ENCODE assay signal across 26 cellular contexts in genomic region chr2:38260972-38261371, GRCh38.
DNase-seq lines count a peak whose midpoint lies in the region; ATAC-seq, FAIRE-seq and TF ChIP-seq lines count a peak whose summit lies in the region.
"Had no signal": no experiment of that assay in that cellular context is flagged by ENCODE, and none has a peak within 500 bp of the region (broad histone marks: within the 10 kb centered on the region; RNA-seq: fewer than 3 reads in every experiment).

No MANE protein-coding gene starts in this region.

- H4K20me1 ChIP-seq in HepG2 (ENCODE audit: insufficient read depth, low read length) (no peaks in the 10 kb centered on the region), neural progenitor cell (ENCODE audit: low read depth) (no peaks in the 10 kb centered on the region)

- H3K4me1 Mint-ChIP-seq in activated T-helper 1 cell treated with anti-CD3 and anti-CD28 coated beads, Interleukin-12 subunit alpha, Interleukin-12 subunit beta, Interleukin-2, Interleukin-4 antibody, amounts not matched to agents 30 ng/mL and 10 ng/mL and 1 ng/mL, durations not matched to agents 14 hours and 24 hours and 36 hours (ENCODE audit: low read depth) = peaks cover 29% of the 10 kb centered on the region
- peaks cover 28% of the 10 kb centered on the region for H3K4me1 Mint-ChIP-seq in neural progenitor cell
- H3K4me1 Mint-ChIP-seq: B cell had no signal

- no peak overlapping the region for H2AFZ ChIP-seq in HepG2 (ENCODE audit: low read length)
- H2AFZ ChIP-seq in neural progenitor cell (replicated peaks) = no peak overlapping the region

- H3K4me3 ChIP-seq in HepG2 (replicated peaks in 1 of 3; ENCODE audit: insufficient read depth in 1 of 3, low read depth in 2 of 3, low read length in 3 of 3) = peak overlapping the region in 1 of 3 experiments; percentile 9; a peak in 1 of 6 replicates
- no peak overlapping the region for H3K4me3 ChIP-seq in right lobe of liver
- H3K4me3 ChIP-seq in neural progenitor cell = no peak overlapping the region
- H3K4me3 ChIP-seq in left lung = no peak overlapping the region
- H3K4me3 ChIP-seq: A549, lower lobe of right lung, prostate gland, SJCRH30, skin epidermis had no signal

- H3K79me2 ChIP-seq in HepG2 (ENCODE audit: insufficient read depth, low read length) (no peaks in the 10 kb centered on the region), neural progenitor cell (ENCODE audit: low read depth) (no peaks in the 10 kb centered on the region)

- CTCF ChIA-PET in HepG2 (lab: Yijun Ruan, JAX; ENCODE audit: low intra/inter-chr PET ratio, low total read pairs) = no interaction called here

- no peak for TF ChIP-seq RAD21 in HepG2 (CRISPR knock-in tag; IDR thresholded peaks at IDR 0.05)

- H3K27ac Mint-ChIP-seq in activated T-helper 1 cell treated with anti-CD3 and anti-CD28 coated beads, Interleukin-12 subunit alpha, Interleukin-12 subunit beta, Interleukin-2, Interleukin-4 antibody, amounts not matched to agents 30 ng/mL and 10 ng/mL and 1 ng/mL, durations not matched to agents 14 hours and 24 hours and 36 hours = peak overlapping the region; percentile 4
- peak overlapping the region; percentile 85 for H3K27ac Mint-ChIP-seq in neural progenitor cell
- H3K27ac Mint-ChIP-seq: activated naive CD4-positive, alpha-beta T cell treated with anti-CD3 and anti-CD28 coated beads, Interleukin-2, amount 50 U/mL, for 72 hours; B cell; IgD-negative memory B cell had no signal

- TF ChIP-seq EP300 in HepG2 (IDR thresholded peaks at IDR 0.05; ENCODE audit: low read depth in 2 of 2, low read length in 2 of 2) = no peak
- TF ChIP-seq EP300 in HepG2 (CRISPR knock-in tag; IDR thresholded peaks at IDR 0.05; ENCODE audit: borderline replicate concordance) = no peak

- H3K4me2 ChIP-seq in HepG2 (ENCODE audit: low read depth, low read length) = 0 out of 2 replicates have a peak overlapping the region, but pooled peaks have one; percentile 28
- H3K4me2 ChIP-seq in neural progenitor cell = no peak overlapping the region
- H3K4me2 ChIP-seq: A549 had no signal

- H3K9me3 ChIP-seq in HepG2 (ENCODE audit: low read length) (no peaks in the 10 kb centered on the region), right lobe of liver (no peaks in the 10 kb centered on the region), neural progenitor cell (ENCODE audit: low read depth) (no peaks in the 10 kb centered on the region), left lung (no peaks in the 10 kb centered on the region)
- H3K9me3 ChIP-seq: A549, Caco-2, lower lobe of right lung, prostate gland, SJCRH30 had no signal

- POLR2A ChIA-PET in HepG2 (lab: Yijun Ruan, JAX) = no interaction called here

- no peaks in the 10 kb centered on the region for H3K36me3 Mint-ChIP-seq in activated T-helper 1 cell treated with anti-CD3 and anti-CD28 coated beads, Interleukin-12 subunit alpha, Interleukin-12 subunit beta, Interleukin-2, Interleukin-4 antibody, amounts not matched to agents 30 ng/mL and 10 ng/mL and 1 ng/mL, durations not matched to agents 14 hours and 24 hours and 36 hours (ENCODE audit: low read depth)
- H3K36me3 Mint-ChIP-seq in neural progenitor cell = no peaks in the 10 kb centered on the region
- H3K36me3 Mint-ChIP-seq: IgD-negative memory B cell had no signal

- H3K36me3 ChIP-seq in HepG2 (replicated peaks in 1 of 2; ENCODE audit: control insufficient read depth in 1 of 2, insufficient read depth in 2 of 2, low read length in 2 of 2) (no peaks in the 10 kb centered on the region), right lobe of liver (no peaks in the 10 kb centered on the region), neural progenitor cell (no peaks in the 10 kb centered on the region), left lung (no peaks in the 10 kb centered on the region)
- H3K36me3 ChIP-seq: lower lobe of right lung, prostate gland, SJCRH30 had no signal

- H3K4me1 ChIP-seq in HepG2 (ENCODE audit: insufficient read depth, low read length) = no peaks in the 10 kb centered on the region
- H3K4me1 ChIP-seq in right lobe of liver = no peaks in the 10 kb centered on the region
- peaks cover 21% of the 10 kb centered on the region for H3K4me1 ChIP-seq in neural progenitor cell
- peaks cover 0 to 59% of the 10 kb centered on the region in 2 donors for H3K4me1 ChIP-seq in left lung
- H3K4me1 ChIP-seq: A549, Caco-2, lower lobe of right lung, prostate gland had no signal

- no TSS peak for BruUV-seq in HepG2 (replicated peaks; lab: Mats Ljungman, UMichigan)

- H3K9me3 Mint-ChIP-seq in activated T-helper 1 cell treated with anti-CD3 and anti-CD28 coated beads, Interleukin-12 subunit alpha, Interleukin-12 subunit beta, Interleukin-2, Interleukin-4 antibody, amounts not matched to agents 30 ng/mL and 10 ng/mL and 1 ng/mL, durations not matched to agents 14 hours and 24 hours and 36 hours = no peaks in the 10 kb centered on the region
- no peaks in the 10 kb centered on the region for H3K9me3 Mint-ChIP-seq in neural progenitor cell
- H3K9me3 Mint-ChIP-seq: activated naive CD4-positive, alpha-beta T cell treated with anti-CD3 and anti-CD28 coated beads, Interleukin-2, amount 50 U/mL, for 72 hours; IgD-negative memory B cell had no signal

- WGBS in HepG2 (ENCODE audit: low lambda C conversion rate) = 39% methylated on average over 2 of the region's 2 CpGs
- 73% methylated on average over 2 of the region's 2 CpGs for WGBS in right lobe of liver (ENCODE audit: insufficient coverage, low coverage, low lambda C conversion rate, missing lambda C conversion rate)

- peaks cover 7% of the 10 kb centered on the region for H3K27me3 Mint-ChIP-seq in activated T-helper 1 cell treated with anti-CD3 and anti-CD28 coated beads, Interleukin-12 subunit alpha, Interleukin-12 subunit beta, Interleukin-2, Interleukin-4 antibody, amounts not matched to agents 30 ng/mL and 10 ng/mL and 1 ng/mL, durations not matched to agents 14 hours and 24 hours and 36 hours (ENCODE audit: insufficient read depth)
- peaks cover 12% of the 10 kb centered on the region for H3K27me3 Mint-ChIP-seq in neural progenitor cell (ENCODE audit: insufficient read depth, low read depth)

- no peak for TF ChIP-seq POLR2A in HepG2 (IDR thresholded peaks at IDR 0.05; ENCODE audit: insufficient read depth in 1 of 2, low read depth in 2 of 2, low read length in 2 of 2)
- TF ChIP-seq POLR2A in right lobe of liver (IDR thresholded peaks at IDR 0.05) = no peak

- H3K27me3 ChIP-seq in HepG2 (ENCODE audit: control insufficient read depth in 1 of 2, insufficient read depth in 2 of 2, low read length in 2 of 2) (peaks cover 0 to 22% of the 10 kb centered on the region in 2 experiments; a peak in 3 of 5 replicates), right lobe of liver (no peaks in the 10 kb centered on the region), neural progenitor cell (no peaks in the 10 kb centered on the region), left lung (no peaks in the 10 kb centered on the region)
- H3K27me3 ChIP-seq: SJCRH30 had no signal

- intact Hi-C loops in HepG2 (cut with micrococcal nuclease; ENCODE audit: unreplicated experiment) = no loop called here
- intact Hi-C loops in right lobe of liver (cut with DNase I) = no loop called here
- intact Hi-C loops in activated T-helper 1 cell treated with anti-CD3 and anti-CD28 coated beads, Interleukin-12 subunit alpha, Interleukin-12 subunit beta, Interleukin-2, Interleukin-4 antibody, amounts not matched to agents 30 ng/mL and 10 ng/mL and 1 ng/mL, durations not matched to agents 14 hours and 24 hours and 36 hours (cut with micrococcal nuclease) = loop anchor here (2.0 to 5.0 kb wide), 3 partner anchors 74 to 184 kb away; partner anchors contain the start of gene CYP1B1
- intact Hi-C loops in left lung (cut with DNase I) = no loop called here

- no peak overlapping the region for H3K4me3 Mint-ChIP-seq in activated T-helper 1 cell treated with anti-CD3 and anti-CD28 coated beads, Interleukin-12 subunit alpha, Interleukin-12 subunit beta, Interleukin-2, Interleukin-4 antibody, amounts not matched to agents 30 ng/mL and 10 ng/mL and 1 ng/mL, durations not matched to agents 14 hours and 24 hours and 36 hours
- H3K4me3 Mint-ChIP-seq in neural progenitor cell = no peak overlapping the region
- H3K4me3 Mint-ChIP-seq: B cell, neural crest cell had no signal

- TF ChIP-seq CTCF in HepG2 (CRISPR knock-in tag; IDR thresholded peaks at IDR 0.05) (no peak), right lobe of liver (IDR thresholded peaks at IDR 0.05) (no peak), neural progenitor cell (IDR thresholded peaks at IDR 0.05) (no peak), left lung (IDR thresholded peaks at IDR 0.05) (no peak)

- no peak overlapping the region for H3K27ac ChIP-seq in HepG2 (ENCODE audit: extremely low read length, insufficient read depth, low read length)
- H3K27ac ChIP-seq in right lobe of liver = no peak overlapping the region
- no peak overlapping the region for H3K27ac ChIP-seq in neural progenitor cell
- H3K27ac ChIP-seq in left lung = peak overlapping the region in 1 of 2 donors; percentile 82
- H3K27ac ChIP-seq: A549, lower lobe of right lung, SJCRH30 had no signal

- H3K9ac ChIP-seq in HepG2 (ENCODE audit: insufficient read depth, low read depth, low read length) (no peak overlapping the region), neural progenitor cell (no peak overlapping the region)

- 0 out of 3 replicates have a peak, but pooled peaks have one; percentile 23 for ATAC-seq in HepG2
- no peak for ATAC-seq in right lobe of liver
- ATAC-seq in HG03039 (IDR thresholded peaks at IDR 0.05; ENCODE audit: unreplicated experiment) = no peak
- no peak for ATAC-seq in left lung
- ATAC-seq: lower lobe of right lung had no signal

- DNase-seq in HepG2 (ENCODE audit: low spot score) (no peak), right lobe of liver (no peak), neural progenitor cell (ENCODE audit: low spot score) (no peak), medulla oblongata (ENCODE audit: extremely low spot score) (no peak), left lung (no peak)
- DNase-seq in activated T-helper 1 cell treated with anti-CD3 and anti-CD28 coated beads, Interleukin-12 subunit alpha, Interleukin-12 subunit beta, Interleukin-2, Interleukin-4 antibody, amounts not matched to agents 30 ng/mL and 10 ng/mL and 1 ng/mL, durations not matched to agents 14 hours and 24 hours and 36 hours (ENCODE audit: low spot score) = no peak
- no peak for DNase-seq in activated CD4-positive, CD25-positive, alpha-beta regulatory T cell treated with anti-CD3 and anti-CD28 coated beads, Interleukin-2, amount 50 U/mL, for 72 hours
- DNase-seq: DMS79, HCEC 1CT, lower lobe of right lung, NCI-H1436, NCI-H2171 treated with DMSO at 0.1 percent for 48 hours, NCI-H524, SJCRH30 had no signal

- peaks cover 7% of the 10 kb centered on the region for H3F3A ChIP-seq in neural progenitor cell (ENCODE audit: low read depth)

- FAIRE-seq in HepG2 (lab: Jason Lieb, UNC) = no peak
- FAIRE-seq: A549, keratinocyte, RCC 7860, urothelium cell line had no signal

- in situ Hi-C loops in HepG2 (cut with HindIII; ENCODE audit: extremely low pct_ligation_motif_present, low pct_unique_long_range_greater_than_20kb) = loop anchor here (5.0 kb wide), 1 partner anchor 274 kb away; no protein-coding TSS in a partner anchor
